Comparison of ENCODE assay signal across 20 cellular contexts in the genomic region with DNA sequence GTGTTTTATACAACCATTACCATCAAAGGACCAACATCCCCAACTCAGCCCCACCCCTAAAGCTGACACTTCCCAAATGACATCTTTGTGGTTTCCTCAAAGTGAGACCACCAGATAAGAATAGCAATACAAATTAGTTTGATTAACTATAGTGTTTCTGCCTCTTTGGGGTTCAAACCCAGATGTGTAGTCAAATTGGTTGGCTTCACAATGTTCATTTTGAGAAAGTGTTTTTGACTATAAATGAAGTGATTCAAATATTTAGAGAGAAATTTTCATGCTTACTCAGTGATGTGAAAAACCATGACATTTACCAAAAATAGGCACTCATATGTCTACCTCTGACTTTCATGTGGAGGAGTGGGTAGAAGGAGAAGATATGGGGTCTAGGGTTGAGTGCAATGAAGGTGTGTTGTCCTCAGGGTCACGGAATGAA.
DNase-seq lines count a peak whose midpoint lies in the region; ATAC-seq and TF ChIP-seq lines count a peak whose summit lies in the region.
"Had no signal": no experiment of that assay in that cellular context is flagged by ENCODE, and none has a peak within 500 bp of the region (broad histone marks: within the 10 kb centered on the region; RNA-seq: fewer than 3 reads in every experiment).

No MANE protein-coding gene starts in this region.

- no peaks in the 10 kb centered on the region for H3K9me3 ChIP-seq in DOHH2 (ENCODE audit: control insufficient read depth, insufficient read depth, low read length)
- H3K9me3 ChIP-seq: Peyer's patch, suprapubic skin had no signal

- peak overlapping the region; percentile 19 for H3K4me2 ChIP-seq in DOHH2 (ENCODE audit: low read length)

- H3K36me3 ChIP-seq in DOHH2 (ENCODE audit: control insufficient read depth, low read length): no peaks in the 10 kb centered on the region
- H3K36me3 ChIP-seq: Peyer's patch, suprapubic skin had no signal

- H3K27ac ChIP-seq in DOHH2 (ENCODE audit: low read depth, low read length): no peak overlapping the region
- H3K27ac ChIP-seq: Peyer's patch, suprapubic skin had no signal

- no peaks in the 10 kb centered on the region for H3F3A ChIP-seq in DOHH2 (ENCODE audit: control insufficient read depth, insufficient read depth)

- no peaks in the 10 kb centered on the region for H4K20me1 ChIP-seq in DOHH2 (ENCODE audit: control insufficient read depth, insufficient read depth, low read depth, low read length)

- no peak for TF ChIP-seq CTCF in DOHH2 (IDR thresholded peaks at IDR 0.05; ENCODE audit: low read depth, low read length, poor library complexity, severe bottlenecking)

- H3K4me3 ChIP-seq in DOHH2 (ENCODE audit: low read length): no peak overlapping the region
- H3K4me3 ChIP-seq: Peyer's patch, suprapubic skin had no signal

- no peaks in the 10 kb centered on the region for H3K79me2 ChIP-seq in DOHH2 (ENCODE audit: control insufficient read depth, low read length)

- H3K9me2 ChIP-seq in DOHH2 (replicated peaks; ENCODE audit: control insufficient read depth, low read length): no peaks in the 10 kb centered on the region

- peaks cover 40% of the 10 kb centered on the region for H3K27me3 ChIP-seq in DOHH2 (ENCODE audit: control insufficient read depth, low read length)
- H3K27me3 ChIP-seq: Peyer's patch, suprapubic skin had no signal

- DNase-seq in dedifferentiated amniotic fluid mesenchymal stem cell (ENCODE audit: extremely low spot score) (no peak), amygdala (lab: John Stamatoyannopoulos, UW) (no peak), OCI-M2 (lab: John Stamatoyannopoulos, UW; ENCODE audit: unreplicated experiment) (no peak)
- DNase-seq: activated CD4-positive, alpha-beta T cell treated with anti-CD3 and anti-CD28 coated beads, Interleukin-2, amount 50 U/mL, for 48 hours; activated naive CD8-positive, alpha-beta T cell treated with anti-CD3 and anti-CD28 coated beads, Interleukin-2, amount 10 ng/mL, durations not matched to agents 7 days and 5 days; cerebellar nuclear complex; EL; HCEC 1CT; left colon; NCI-H226; Peyer's patch; right cardiac atrium; T-helper 17 cell had no signal

- ATAC-seq in GM18861 (IDR thresholded peaks at IDR 0.05; ENCODE audit: unreplicated experiment): peak; percentile 51
- ATAC-seq in HG02623 (IDR thresholded peaks at IDR 0.05; ENCODE audit: unreplicated experiment): peak; percentile 55
- peak; percentile 73 for ATAC-seq in HG03565 (IDR thresholded peaks at IDR 0.05; ENCODE audit: unreplicated experiment)
- no peak for ATAC-seq in HG03520 (IDR thresholded peaks at IDR 0.05; ENCODE audit: unreplicated experiment)
- ATAC-seq: esophagus mucosa, left colon, right cardiac atrium, T-helper 17 cell had no signal

- H3K4me1 ChIP-seq in DOHH2 (ENCODE audit: control insufficient read depth, low read length): peaks cover 22% of the 10 kb centered on the region
- H3K4me1 ChIP-seq: Peyer's patch, suprapubic skin had no signal
